Comparison of ENCODE assay signal across 10 cellular contexts in genomic region chr4:183438458-183439113, GRCh38. TPM values are rescaled to one million over a fixed set of nuclear protein-coding genes. Genes with fewer than 3 reads are reported as not detected.
A peak's percentile ranks its signal among the peaks of the same experiment; 100 is the strongest.
DNase-seq lines count a peak whose midpoint lies in the region; FAIRE-seq and TF ChIP-seq lines count a peak whose summit lies in the region.
"Had no signal": no experiment of that assay in that cellular context is flagged by ENCODE, and none has a peak within 500 bp of the region (broad histone marks: within the 10 kb centered on the region; RNA-seq: fewer than 3 reads in every experiment).

No MANE protein-coding gene starts in this region.

- no peaks in the 10 kb centered on the region for H3K36me3 ChIP-seq in prostate gland

- 53% methylated on average over 7 of the region's 7 CpGs for WGBS in prostate gland

- H3K27me3 ChIP-seq in prostate gland (replicated peaks; ENCODE audit: insufficient read depth): no peaks in the 10 kb centered on the region

- intact Hi-C loops in prostate gland (cut with DNase I) (no loop called here), posterior vena cava (cut with DNase I) (no loop called here)

- TF ChIP-seq CTCF in fibroblast of mammary gland (conservative IDR thresholded peaks at IDR 0.05; ENCODE audit: control insufficient read depth, insufficient read depth, low read depth, low read length): no peak
- no peak for TF ChIP-seq CTCF in prostate gland (IDR thresholded peaks at IDR 0.05)

- no peak overlapping the region for H3K4me3 ChIP-seq in fibroblast of mammary gland (ENCODE audit: control insufficient read depth, low read depth, low read length)
- H3K4me3 ChIP-seq in prostate gland: no peak overlapping the region

- peak; percentile 52 for FAIRE-seq in H54 (lab: Jason Lieb, UNC)

- DNase-seq in H54 (ENCODE audit: insufficient read length, low spot score) (peak; percentile 52), RPMI7951 (ENCODE audit: low read depth) (peak; percentile 81), fibroblast of mammary gland (ENCODE audit: low read depth) (peak; percentile 83), prostate gland (ENCODE audit: low spot score) (peak; percentile 24), posterior vena cava (ENCODE audit: low spot score) (no peak), middle frontal gyrus (ENCODE audit: extremely low spot score, low spot score) (no peak), NCI-H128 (lab: John Stamatoyannopoulos, UW; ENCODE audit: unreplicated experiment) (no peak)
- no peak for DNase-seq in activated T-cell treated with anti-CD3 and anti-CD28 coated beads, Interleukin-2, amount 50 U/mL, for 48 hours
- DNase-seq: activated naive CD4-positive, alpha-beta T cell treated with anti-CD3 and anti-CD28 coated beads for 36 hours; NCI-H2171 treated with DMSO at 0.1 percent for 48 hours had no signal

- no peaks in the 10 kb centered on the region for H3K9me3 ChIP-seq in prostate gland

- TF ChIP-seq POLR2A in H54 (IDR thresholded peaks at IDR 0.05; ENCODE audit: low read depth, low read length): no peak
- TF ChIP-seq POLR2A in prostate gland (IDR thresholded peaks at IDR 0.05): no peak

- H3K4me1 ChIP-seq in prostate gland (replicated peaks): peaks cover 3% of the 10 kb centered on the region

- H3K27ac ChIP-seq in prostate gland: peak overlapping the region in 1 of 2 donors; percentile 1

RNA-seq across cellular contexts. Expression of gene CDKN2AIP, which starts 5.8 kb away (rescaled TPM):
- 15.6 and 16.9 TPM in 2 replicates for total RNA-seq in RPMI7951 (2014; rRNA removed; shearing (Covaris generic))
- total RNA-seq in prostate gland (10 to 100 TPM; 22.5 to 27.5 TPM), posterior vena cava (10 to 100 TPM; 10.8 to 11.0 TPM)

Comparison
In these comparisons a context has a peak if more than half of its experiments do, and no peak if none do; other contexts are left out.
1. DNase-seq: peak in H54 (single experiment), RPMI7951 (single experiment), fibroblast of mammary gland (single experiment) and prostate gland (single experiment); none in posterior vena cava (single experiment), activated T-cell treated with anti-CD3 and anti-CD28 coated beads, Interleukin-2, amount 50 U/mL, for 48 hours (0 of 2), middle frontal gyrus (single experiment) and NCI-H128 (single experiment).